Comparison of ENCODE assay signal across 1 cellular context in the genomic region with DNA sequence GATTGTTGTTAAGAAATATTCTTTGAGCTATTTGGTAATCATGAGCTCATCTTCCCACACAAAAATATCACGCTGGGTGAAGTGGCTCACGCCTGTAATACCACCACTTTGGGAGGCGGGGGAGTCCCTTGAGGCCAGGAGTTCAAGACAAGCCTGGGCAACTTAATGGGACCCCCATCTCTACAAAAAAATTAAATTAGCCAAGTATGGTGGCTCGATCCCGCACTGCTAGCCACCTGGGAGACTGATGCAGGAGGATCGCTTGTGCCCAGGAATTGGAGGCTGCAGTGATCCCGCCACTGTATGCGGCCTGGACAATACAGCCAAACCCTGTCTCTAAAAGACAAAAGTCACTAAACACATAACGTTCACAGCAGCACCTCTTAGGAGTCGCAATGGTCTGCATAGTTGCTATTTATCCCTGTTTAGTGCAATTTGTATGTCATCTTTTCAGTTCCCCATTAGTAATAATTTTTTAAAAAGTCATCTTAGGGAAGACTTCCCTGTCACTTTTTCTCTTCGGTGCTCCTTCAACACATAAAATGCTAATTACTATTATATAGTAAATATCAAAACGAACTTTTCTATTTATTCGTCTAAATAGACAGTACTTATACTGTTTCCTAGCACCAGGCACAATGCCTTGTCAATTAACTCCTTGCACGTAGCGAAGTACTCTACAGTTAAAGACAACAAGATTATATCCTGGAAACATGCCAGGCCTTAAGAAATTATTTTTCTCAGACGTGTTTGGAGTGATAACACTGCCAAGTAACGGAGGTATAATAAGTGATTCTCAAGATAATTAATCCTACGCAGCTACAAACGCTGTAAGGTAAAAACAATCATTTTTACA.
TF ChIP-seq lines count a peak whose summit lies in the region.

No MANE protein-coding gene starts in this region.

TF ChIP-seq in K562, 482 proteins besides CTCF, POLR2A, EP300 and RAD21 (continued from another document):
- TF ChIP-seq, protein P1, sequence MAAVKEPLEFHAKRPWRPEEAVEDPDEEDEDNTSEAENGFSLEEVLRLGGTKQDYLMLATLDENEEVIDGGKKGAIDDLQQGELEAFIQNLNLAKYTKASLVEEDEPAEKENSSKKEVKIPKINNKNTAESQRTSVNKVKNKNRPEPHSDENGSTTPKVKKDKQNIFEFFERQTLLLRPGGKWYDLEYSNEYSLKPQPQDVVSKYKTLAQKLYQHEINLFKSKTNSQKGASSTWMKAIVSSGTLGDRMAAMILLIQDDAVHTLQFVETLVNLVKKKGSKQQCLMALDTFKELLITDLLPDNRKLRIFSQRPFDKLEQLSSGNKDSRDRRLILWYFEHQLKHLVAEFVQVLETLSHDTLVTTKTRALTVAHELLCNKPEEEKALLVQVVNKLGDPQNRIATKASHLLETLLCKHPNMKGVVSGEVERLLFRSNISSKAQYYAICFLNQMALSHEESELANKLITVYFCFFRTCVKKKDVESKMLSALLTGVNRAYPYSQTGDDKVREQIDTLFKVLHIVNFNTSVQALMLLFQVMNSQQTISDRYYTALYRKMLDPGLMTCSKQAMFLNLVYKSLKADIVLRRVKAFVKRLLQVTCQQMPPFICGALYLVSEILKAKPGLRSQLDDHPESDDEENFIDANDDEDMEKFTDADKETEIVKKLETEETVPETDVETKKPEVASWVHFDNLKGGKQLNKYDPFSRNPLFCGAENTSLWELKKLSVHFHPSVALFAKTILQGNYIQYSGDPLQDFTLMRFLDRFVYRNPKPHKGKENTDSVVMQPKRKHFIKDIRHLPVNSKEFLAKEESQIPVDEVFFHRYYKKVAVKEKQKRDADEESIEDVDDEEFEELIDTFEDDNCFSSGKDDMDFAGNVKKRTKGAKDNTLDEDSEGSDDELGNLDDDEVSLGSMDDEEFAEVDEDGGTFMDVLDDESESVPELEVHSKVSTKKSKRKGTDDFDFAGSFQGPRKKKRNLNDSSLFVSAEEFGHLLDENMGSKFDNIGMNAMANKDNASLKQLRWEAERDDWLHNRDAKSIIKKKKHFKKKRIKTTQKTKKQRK (IDR thresholded peaks at IDR 0.05; ENCODE audit: borderline replicate concordance, low read depth, low read length): no peak
- no peak for TF ChIP-seq ZBTB7A (IDR thresholded peaks at IDR 0.05; ENCODE audit: borderline replicate concordance, control insufficient read depth, low read depth, low read length)
